20 cellular contexts compared by ENCODE assay signal in genomic region chr19:38391911-38392464, GRCh38. TPM values are rescaled to one million over a fixed set of nuclear protein-coding genes. Genes with fewer than 3 reads are reported as not detected.
"Had no signal": no experiment of that assay in that cellular context is flagged by ENCODE, and none has a peak within 500 bp of the region (broad histone marks: within the 10 kb centered on the region; RNA-seq: fewer than 3 reads in every experiment).

No MANE protein-coding gene starts in this region.

- H3K36me3 ChIP-seq: heart left ventricle, ovary, right atrium auricular region, tibial artery had no signal

- H3K9me3 ChIP-seq: heart left ventricle, ovary, right atrium auricular region, tibial artery had no signal

- DNase-seq: cortex of kidney; effector CD8-positive, alpha-beta T cell; foreskin melanocyte; heart left ventricle; hippocampal formation; naive thymus-derived CD4-positive, alpha-beta T cell; nephron progenitor cell; ovary; stimulated activated CD4-positive, alpha-beta T cell treated with anti-CD3 and anti-CD28 coated beads, Interleukin-12 subunit alpha, Interleukin-12 subunit beta, amount 100 ng/mL, for 4 hours; stimulated activated naive CD8-positive, alpha-beta T cell treated with anti-CD3 and anti-CD28 coated beads, Interleukin-15, Interleukin-2, amounts not matched to agents 100 U/mL and 50 U/mL, for 24 hours; tibial artery had no signal

- ATAC-seq: heart left ventricle; naive thymus-derived CD4-positive, alpha-beta T cell; stimulated activated effector memory CD8-positive, alpha-beta T cell treated with anti-CD3 and anti-CD28 coated beads, Interleukin-12 subunit alpha, Interleukin-12 subunit beta, amount 100 ng/mL, for 72 hours; stimulated activated naive CD8-positive, alpha-beta T cell treated with anti-CD3 and anti-CD28 coated beads, Interleukin-15, Interleukin-2, amounts not matched to agents 100 U/mL and 50 U/mL, for 24 hours had no signal

- H3K27ac Mint-ChIP-seq: nephron progenitor cell; stimulated activated effector memory CD8-positive, alpha-beta T cell treated with anti-CD3 and anti-CD28 coated beads, Interleukin-12 subunit alpha, Interleukin-12 subunit beta, amount 100 ng/mL, for 72 hours had no signal

- H3K27ac ChIP-seq: dorsolateral prefrontal cortex, heart left ventricle, ovary, right atrium auricular region, tibial artery had no signal

- FAIRE-seq: islet of Langerhans, small intestine had no signal

- H3K4me3 ChIP-seq: dorsolateral prefrontal cortex, heart left ventricle, ovary, right atrium auricular region, tibial artery had no signal

- H3K27me3 ChIP-seq: dorsolateral prefrontal cortex, ovary had no signal

- H3K4me3 Mint-ChIP-seq: naive thymus-derived CD4-positive, alpha-beta T cell; nephron progenitor cell; stimulated activated effector memory CD8-positive, alpha-beta T cell treated with anti-CD3 and anti-CD28 coated beads, Interleukin-12 subunit alpha, Interleukin-12 subunit beta, amount 100 ng/mL, for 72 hours had no signal

RNA-seq across cellular contexts. Expression of gene GGN, which starts 4.2 kb away (rescaled TPM):
- total RNA-seq: liver, lung microvascular endothelial cell, mononuclear cell had no signal
- polyA plus RNA-seq: liver; naive thymus-derived CD4-positive, alpha-beta T cell had no signal

RNA-seq across cellular contexts. Expression of gene RASGRP4, which starts 34.0 kb away (rescaled TPM):
- total RNA-seq: glomerular endothelial cell, lung microvascular endothelial cell had no signal
